ENCODE assay signal across 8 cellular contexts in the genomic region with DNA sequence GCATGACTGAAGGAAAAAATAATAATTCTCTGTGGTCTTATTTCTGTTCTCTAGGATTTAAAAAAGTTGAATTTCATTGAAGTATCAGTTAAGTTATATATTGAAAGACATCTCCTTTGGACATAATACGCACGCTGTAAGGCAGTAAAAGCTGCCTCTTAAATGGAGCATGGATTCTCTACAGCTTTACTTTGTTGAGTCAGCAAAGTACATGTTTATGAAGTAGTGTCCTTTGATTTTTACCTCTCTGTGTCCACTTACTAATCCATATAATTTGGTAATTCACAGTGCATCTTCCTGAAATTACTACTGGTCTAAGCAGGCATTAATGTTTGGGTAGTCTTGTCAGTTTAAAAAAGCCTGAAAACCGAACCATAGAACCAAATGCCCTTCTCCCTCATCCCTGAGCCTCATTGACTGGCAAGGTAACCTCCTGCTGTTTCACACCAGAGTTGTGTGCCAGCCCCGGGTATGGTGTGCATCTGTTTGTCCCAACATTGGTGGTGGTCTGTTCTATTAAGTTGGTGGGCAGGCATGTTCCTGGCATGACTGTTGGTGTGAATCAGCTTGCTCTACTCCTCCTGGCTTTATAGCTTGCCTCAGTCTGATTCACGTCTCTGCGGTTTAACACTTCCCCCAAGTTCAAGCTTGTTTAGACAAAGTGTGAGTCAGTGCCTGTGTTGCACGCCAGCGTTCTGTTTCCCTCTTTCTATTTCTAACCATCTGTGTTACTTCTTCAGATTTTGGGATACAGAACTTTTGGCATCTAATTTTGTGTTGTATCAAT.
DNase-seq lines count a peak whose midpoint lies in the region; ATAC-seq and TF ChIP-seq lines count a peak whose summit lies in the region.

No MANE protein-coding gene starts in this region.

- H4K20me1 ChIP-seq in hepatocyte (ENCODE audit: insufficient read depth, poor library complexity, severe bottlenecking) (no peaks in the 10 kb centered on the region), neural progenitor cell (ENCODE audit: low read depth) (no peaks in the 10 kb centered on the region)

- ATAC-seq in HG02642 (IDR thresholded peaks at IDR 0.05; ENCODE audit: poor library complexity, unreplicated experiment): peak; percentile 48

- H3K79me2 ChIP-seq in hepatocyte: peaks cover 63% of the 10 kb centered on the region
- H3K79me2 ChIP-seq in neural progenitor cell (ENCODE audit: low read depth): peaks cover 3% of the 10 kb centered on the region

- peaks cover 9 to 42% of the 10 kb centered on the region in 2 donors for H3K4me1 ChIP-seq in adrenal gland (replicated peaks in 1 of 2)
- H3K4me1 ChIP-seq in hepatocyte (ENCODE audit: insufficient read depth): peaks cover 18% of the 10 kb centered on the region
- H3K4me1 ChIP-seq in neural progenitor cell: no peaks in the 10 kb centered on the region

- H3K4me3 ChIP-seq in adrenal gland (peak overlapping the region in 1 of 4 donors; percentile 12), hepatocyte (no peak overlapping the region), neural progenitor cell (no peak overlapping the region)

- H3K4me2 ChIP-seq in hepatocyte (peak overlapping the region; percentile 27), neural progenitor cell (no peak overlapping the region)

- H3F3A ChIP-seq in neural progenitor cell (ENCODE audit: low read depth): no peaks in the 10 kb centered on the region

- peaks cover 2% of the 10 kb centered on the region for H3K27me3 Mint-ChIP-seq in neural progenitor cell (ENCODE audit: insufficient read depth, low read depth)

- 53 to 73% (median 65%) methylated on average over 8 of the region's 8 CpGs for WGBS in adrenal gland, 4 donors
- 59% methylated on average over 8 of the region's 8 CpGs for whole genome bisulfite sequencing in hepatocyte (ENCODE audit: low lambda C conversion rate, missing lambda C conversion rate)

- intact Hi-C loops in adrenal gland (cut with DNase I): loop anchor here in 1 of 2 donors (10.0 kb wide), 1 partner anchor 79 kb away; a partner anchor contains a TSS

- H3K9ac ChIP-seq in neural progenitor cell: no peak overlapping the region

- H2AFZ ChIP-seq in hepatocyte (no peak overlapping the region), neural progenitor cell (replicated peaks) (no peak overlapping the region)

- H3K36me3 Mint-ChIP-seq in neural progenitor cell: peaks cover 53% of the 10 kb centered on the region

- H3K4me3 Mint-ChIP-seq in neural progenitor cell: no peak overlapping the region

- TF ChIP-seq CTCF in adrenal gland (IDR thresholded peaks at IDR 0.05) (no peak), hepatocyte (IDR thresholded peaks at IDR 0.05; ENCODE audit: poor library complexity) (no peak), neural progenitor cell (IDR thresholded peaks at IDR 0.05) (no peak)

- H3K27ac ChIP-seq in adrenal gland (peak overlapping the region in 4 of 5 donors; percentile 47 to 78 (median 65)), hepatocyte (peak overlapping the region; percentile 90), neural progenitor cell (no peak overlapping the region)

- no peaks in the 10 kb centered on the region for H3K4me1 Mint-ChIP-seq in neural progenitor cell

- H3K9me2 ChIP-seq in hepatocyte (replicated peaks; ENCODE audit: insufficient read depth): no peaks in the 10 kb centered on the region

- H3K27ac Mint-ChIP-seq in neural progenitor cell: no peak overlapping the region

- H3K36me3 ChIP-seq in adrenal gland (replicated peaks in 1 of 2) (no peaks in the 10 kb centered on the region), hepatocyte (replicated peaks; ENCODE audit: insufficient read depth, low read depth) (no peaks in the 10 kb centered on the region), neural progenitor cell (peaks cover 5% of the 10 kb centered on the region)

- H3K27me3 ChIP-seq in adrenal gland (no peaks in the 10 kb centered on the region), hepatocyte (no peaks in the 10 kb centered on the region), neural progenitor cell (no peaks in the 10 kb centered on the region)

- peaks cover 14% of the 10 kb centered on the region for H3K9me3 Mint-ChIP-seq in neural progenitor cell

- TF ChIP-seq POLR2A in adrenal gland (IDR thresholded peaks at IDR 0.05): peak in 1 of 2 donors; percentile 20

- H3K9me3 ChIP-seq in adrenal gland (replicated peaks in 1 of 3) (no peaks in the 10 kb centered on the region), hepatocyte (ENCODE audit: low read depth) (peaks cover 7% of the 10 kb centered on the region), neural progenitor cell (ENCODE audit: low read depth) (peaks cover 4% of the 10 kb centered on the region)

- peak; percentile 92 to 94 for DNase-seq in AML-193 (lab: John Stamatoyannopoulos, UW)
- peak; percentile 12 to 91 (median 55) for DNase-seq in T-helper 1 cell
- DNase-seq in adrenal gland: peak; percentile 42 to 83 (median 73)
- peak; percentile 79 for DNase-seq in hepatocyte (ENCODE audit: low spot score)
- DNase-seq in stimulated activated CD4-positive, alpha-beta T cell treated with anti-CD3 and anti-CD28 coated beads, Interleukin-12 subunit alpha, Interleukin-12 subunit beta, amount 100 ng/mL, for 4 hours: peak; percentile 39
- no peak for DNase-seq in neural progenitor cell (ENCODE audit: low spot score)
- DNase-seq in NCI-H2029 treated with DMSO at 0.1 percent for 48 hours (lab: John Stamatoyannopoulos, UW): no peak

Comparison
In these comparisons a context has a peak if more than half of its experiments do, and no peak if none do; other contexts are left out.
1. DNase-seq: peak in AML-193 (2 of 2), T-helper 1 cell (5 of 5), adrenal gland (7 of 7), hepatocyte (single experiment) and stimulated activated CD4-positive, alpha-beta T cell treated with anti-CD3 and anti-CD28 coated beads, Interleukin-12 subunit alpha, Interleukin-12 subunit beta, amount 100 ng/mL, for 4 hours (single experiment); none in neural progenitor cell (single experiment) and NCI-H2029 treated with DMSO at 0.1 percent for 48 hours (single experiment).